ENCODE assay signal across 31 cellular contexts in the genomic region with DNA sequence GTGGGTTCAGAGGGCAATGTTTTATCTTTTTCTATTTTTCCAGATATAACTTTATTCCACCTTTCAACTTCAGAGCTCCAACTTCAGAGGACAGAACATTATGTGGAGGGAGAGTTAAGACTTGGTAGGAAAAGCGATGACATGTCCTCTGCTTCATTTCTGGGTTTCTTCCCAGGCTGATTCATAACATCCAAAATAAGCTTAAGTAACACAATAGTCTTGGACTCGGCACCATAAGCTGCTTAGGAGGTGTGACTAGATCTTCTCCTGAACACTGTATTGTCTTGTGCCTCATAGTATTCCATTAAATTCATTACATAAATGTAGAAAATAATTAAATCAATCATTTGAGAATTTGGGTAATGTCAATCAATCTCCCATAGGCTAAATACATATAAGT.
DNase-seq lines count a peak whose midpoint lies in the region; ATAC-seq and TF ChIP-seq lines count a peak whose summit lies in the region.
"Had no signal": no experiment of that assay in that cellular context is flagged by ENCODE, and none has a peak within 500 bp of the region (broad histone marks: within the 10 kb centered on the region; RNA-seq: fewer than 3 reads in every experiment).

No MANE protein-coding gene starts in this region.

- 84 to 90% methylated on average over 2 of the region's 2 CpGs for WGBS in sigmoid colon, 2 donors
- WGBS in ovary, 3 donors: 60 to 79% (median 74%) methylated on average over 2 of the region's 2 CpGs

- TF ChIP-seq EP300 in sigmoid colon (IDR thresholded peaks at IDR 0.05): no peak
- no peak for TF ChIP-seq EP300 in ovary (IDR thresholded peaks at IDR 0.05)

- H3K9me3 ChIP-seq in sigmoid colon (no peaks in the 10 kb centered on the region), ovary (no peaks in the 10 kb centered on the region)

- peak; percentile 84 to 85 for ATAC-seq in left cardiac atrium
- ATAC-seq in HG03045 (IDR thresholded peaks at IDR 0.05; ENCODE audit: unreplicated experiment): no peak
- ATAC-seq: GM12878, HepG2, SK-N-SH treated with all-trans-retinoic acid at 6 μM for 48 hours had no signal

- intact Hi-C loops in left cardiac atrium (cut with DNase I) (loop anchor here (5.0 to 10.0 kb wide), 3 partner anchors 50 to 102 kb away; partner anchors contain the start of gene PDE3A (in 1 of the 2)), sigmoid colon (cut with DNase I) (loop anchor here (5.0 to 10.0 kb wide), 4 partner anchors 60 to 322 kb away; partner anchors contain the start of gene PDE3A), ovary (cut with DNase I) (no loop called here)

- H3K27me3 Mint-ChIP-seq in chondrocyte (ENCODE audit: low read depth) (no peaks in the 10 kb centered on the region), progenitor cell of endocrine pancreas (no peaks in the 10 kb centered on the region)
- H3K27me3 Mint-ChIP-seq: activated CD4-positive, alpha-beta T cell treated with anti-CD3 and anti-CD28 coated beads, Interleukin-2, amount 10 ng/mL, durations not matched to agents 24 days and 14 days had no signal

- peak overlapping the region; percentile 59 to 74 (median 67) for H3K27ac ChIP-seq in sigmoid colon
- no peak overlapping the region for H3K27ac ChIP-seq in ovary
- H3K27ac ChIP-seq: parathyroid adenoma, RWPE1, VCaP had no signal

- peak overlapping the region; percentile 86 for H3K27ac Mint-ChIP-seq in chondrocyte (ENCODE audit: unreplicated experiment)
- no peak overlapping the region for H3K27ac Mint-ChIP-seq in progenitor cell of endocrine pancreas
- H3K27ac Mint-ChIP-seq: activated CD4-positive, alpha-beta T cell treated with anti-CD3 and anti-CD28 coated beads, Interleukin-2, amount 10 ng/mL, durations not matched to agents 24 days and 14 days; activated naive CD4-positive, alpha-beta T cell treated with anti-CD3 and anti-CD28 coated beads for 36 hours; H9; nephron progenitor cell had no signal

- DNase-seq in EH (ENCODE audit: low read depth): peak; percentile 23
- no peak for DNase-seq in chondrocyte (ENCODE audit: low spot score)
- DNase-seq in left cardiac atrium: no peak
- DNase-seq in sigmoid colon: no peak
- no peak for DNase-seq in ovary
- DNase-seq in NCI-H128 (lab: John Stamatoyannopoulos, UW; ENCODE audit: unreplicated experiment): no peak
- no peak for DNase-seq in progenitor cell of endocrine pancreas (ENCODE audit: low spot score, unreplicated experiment)
- DNase-seq: ACHN; activated CD4-positive, alpha-beta T cell treated with anti-CD3 and anti-CD28 coated beads, Interleukin-2, amount 10 ng/mL, durations not matched to agents 24 days and 14 days; activated naive CD4-positive, alpha-beta T cell treated with anti-CD3 and anti-CD28 coated beads for 36 hours; amygdala; C1 segment of cervical spinal cord; Calu3; caudate nucleus; dermis blood vessel endothelial cell; DND-41; H9; Kasumi-1; midbrain; NCI-H1048; NCI-H1930; NCI-H69; nephron progenitor cell; T-helper 2 cell had no signal

- H3K36me3 Mint-ChIP-seq in chondrocyte (ENCODE audit: low read depth): peaks cover 2% of the 10 kb centered on the region
- no peaks in the 10 kb centered on the region for H3K36me3 Mint-ChIP-seq in progenitor cell of endocrine pancreas (ENCODE audit: insufficient read depth)

- H3K4me3 ChIP-seq in sigmoid colon: no peak overlapping the region
- H3K4me3 ChIP-seq in ovary: no peak overlapping the region
- H3K4me3 ChIP-seq: GM12878 had no signal

- TF ChIP-seq POLR2A in sigmoid colon (IDR thresholded peaks at IDR 0.05) (no peak), ovary (IDR thresholded peaks at IDR 0.05) (no peak)

- no peaks in the 10 kb centered on the region for H3K36me3 ChIP-seq in sigmoid colon
- H3K36me3 ChIP-seq in ovary: no peaks in the 10 kb centered on the region

- H3K9me3 Mint-ChIP-seq in chondrocyte (ENCODE audit: low read depth) (peaks cover 5% of the 10 kb centered on the region), progenitor cell of endocrine pancreas (ENCODE audit: low read depth) (no peaks in the 10 kb centered on the region)
- H3K9me3 Mint-ChIP-seq: activated CD4-positive, alpha-beta T cell treated with anti-CD3 and anti-CD28 coated beads, Interleukin-2, amount 10 ng/mL, durations not matched to agents 24 days and 14 days; activated naive CD4-positive, alpha-beta T cell treated with anti-CD3 and anti-CD28 coated beads for 36 hours; H9; nephron progenitor cell had no signal

- peak overlapping the region; percentile 41 for H3K4me3 Mint-ChIP-seq in chondrocyte (ENCODE audit: unreplicated experiment)
- no peak overlapping the region for H3K4me3 Mint-ChIP-seq in progenitor cell of endocrine pancreas (ENCODE audit: low read depth)
- H3K4me3 Mint-ChIP-seq: activated CD4-positive, alpha-beta T cell treated with anti-CD3 and anti-CD28 coated beads, Interleukin-2, amount 10 ng/mL, durations not matched to agents 24 days and 14 days; activated naive CD4-positive, alpha-beta T cell treated with anti-CD3 and anti-CD28 coated beads for 36 hours; H9; nephron progenitor cell had no signal

- H3K4me1 ChIP-seq in sigmoid colon: peaks cover 0 to 64% (median 32%) of the 10 kb centered on the region in 4 donors
- H3K4me1 ChIP-seq in ovary (ENCODE audit: insufficient read depth): no peaks in the 10 kb centered on the region
- H3K4me1 ChIP-seq: parathyroid adenoma had no signal

- TF ChIP-seq CTCF in chondrocyte (IDR thresholded peaks at IDR 0.05) (no peak), sigmoid colon (IDR thresholded peaks at IDR 0.05) (no peak), ovary (IDR thresholded peaks at IDR 0.05) (no peak), progenitor cell of endocrine pancreas (IDR thresholded peaks at IDR 0.05; ENCODE audit: unreplicated experiment) (no peak)

- H3K4me1 Mint-ChIP-seq in chondrocyte (ENCODE audit: low read depth) (peaks cover 66% of the 10 kb centered on the region), progenitor cell of endocrine pancreas (ENCODE audit: low read depth) (peaks cover 12% of the 10 kb centered on the region)
- H3K4me1 Mint-ChIP-seq: activated CD4-positive, alpha-beta T cell treated with anti-CD3 and anti-CD28 coated beads, Interleukin-2, amount 10 ng/mL, durations not matched to agents 24 days and 14 days; nephron progenitor cell had no signal

- H3K27me3 ChIP-seq in sigmoid colon (no peaks in the 10 kb centered on the region), ovary (no peaks in the 10 kb centered on the region)

Comparison
In these comparisons a context has a peak if more than half of its experiments do, and no peak if none do; other contexts are left out.
1. H3K27ac ChIP-seq: peak in sigmoid colon (4 of 4); none in ovary (0 of 2).
2. intact Hi-C loops: an anchor here in left cardiac atrium (5.0 to 10.0 kb wide) and sigmoid colon (5.0 to 10.0 kb wide); none called in ovary.